ENCODE assay signal across 1 cellular context in genomic region chr13:33144358-33144784, GRCh38.
A peak's percentile ranks its signal among the peaks of the same experiment; 100 is the strongest.
TF ChIP-seq lines count a peak whose summit lies in the region.

No MANE protein-coding gene starts in this region.

TF ChIP-seq in GM12878, 131 proteins besides CTCF, POLR2A, EP300 and RAD21 (continued from another document):
- TF ChIP-seq IKZF2 (IDR thresholded peaks at IDR 0.05) (peak; percentile 85 to 87), BACH1 (IDR thresholded peaks at IDR 0.05; ENCODE audit: borderline replicate concordance) (peak; percentile 68; the same call in 1 of the 2 replicates), ZNF274 (IDR thresholded peaks at IDR 0.05; ENCODE audit: insufficient read depth, insufficient read length) (no peak), RELB (IDR thresholded peaks at IDR 0.05; ENCODE audit: low read depth) (peak; percentile 69), JUNB (IDR thresholded peaks at IDR 0.05) (no peak), SMAD1 (IDR thresholded peaks at IDR 0.05; ENCODE audit: low read depth, partially characterized antibody) (peak; percentile 94), SKIL (IDR thresholded peaks at IDR 0.05; ENCODE audit: low read depth, poor library complexity, severe bottlenecking) (peak; percentile 62)
